In genomic region chr16:87431926-87432325, GRCh38 we compare ENCODE assay signal across 12 cellular contexts. TPM values are rescaled to one million over a fixed set of nuclear protein-coding genes. Genes with fewer than 3 reads are reported as not detected.
DNase-seq lines count a peak whose midpoint lies in the region; ATAC-seq and TF ChIP-seq lines count a peak whose summit lies in the region.
"Had no signal": no experiment of that assay in that cellular context is flagged by ENCODE, and none has a peak within 500 bp of the region (broad histone marks: within the 10 kb centered on the region; RNA-seq: fewer than 3 reads in every experiment).

No MANE protein-coding gene starts in this region.

- 41 to 56% (median 55%) methylated on average over 7 of the region's 7 CpGs for WGBS in heart left ventricle, 4 donors

- H3K27ac ChIP-seq in heart left ventricle (peak overlapping the region in 2 of 12 donors; percentile 26 to 29), left ventricle myocardium inferior (replicated peaks) (peak overlapping the region; percentile 3)
- H3K27ac ChIP-seq: ascending aorta, vagina had no signal

- peak; percentile 46 to 81 (median 66) for ATAC-seq in heart left ventricle
- ATAC-seq in GM18909 (IDR thresholded peaks at IDR 0.05; ENCODE audit: poor library complexity, unreplicated experiment) = no peak
- ATAC-seq in HG03280 (IDR thresholded peaks at IDR 0.05; ENCODE audit: unreplicated experiment) = no peak
- ATAC-seq: activated CD8-positive, alpha-beta memory T cell treated with anti-CD3 and anti-CD28 coated beads, Interleukin-2, amount 10 ng/mL, durations not matched to agents 7 days and 5 days; T-helper 17 cell had no signal

- H3K4me1 ChIP-seq in heart left ventricle = peaks cover 3 to 38% (median 23%) of the 10 kb centered on the region in 12 donors
- H3K4me1 ChIP-seq in left ventricle myocardium inferior = peaks cover 44% of the 10 kb centered on the region

- H3K9me3 ChIP-seq in heart left ventricle (no peaks in the 10 kb centered on the region), left ventricle myocardium inferior (replicated peaks) (no peaks in the 10 kb centered on the region)
- H3K9me3 ChIP-seq: ascending aorta, vagina had no signal

- H3K4me3 ChIP-seq in heart left ventricle (no peak overlapping the region), left ventricle myocardium inferior (no peak overlapping the region)
- H3K4me3 ChIP-seq: ascending aorta, vagina had no signal

- peak in 1 of 5 donors; percentile 65 for DNase-seq in heart left ventricle
- DNase-seq in cardiac septum (ENCODE audit: low spot score) = no peak
- peak; percentile 34 for DNase-seq in amniotic stem cell (lab: John Stamatoyannopoulos, UW)
- no peak for DNase-seq in left ventricle myocardium inferior
- no peak for DNase-seq in stimulated activated CD4-positive, alpha-beta T cell treated with anti-CD3 and anti-CD28 coated beads, Interleukin-12 subunit alpha, Interleukin-12 subunit beta, amount 100 ng/mL, for 4 hours
- DNase-seq in NCI-H2107 treated with DMSO at 0.1 percent for 48 hours (lab: John Stamatoyannopoulos, UW; ENCODE audit: unreplicated experiment) = no peak
- DNase-seq: activated CD8-positive, alpha-beta memory T cell treated with anti-CD3 and anti-CD28 coated beads, Interleukin-2, amount 10 ng/mL, durations not matched to agents 7 days and 5 days; T-helper 17 cell had no signal

- H3K27me3 ChIP-seq in heart left ventricle (no peaks in the 10 kb centered on the region), left ventricle myocardium inferior (ENCODE audit: low read depth) (no peaks in the 10 kb centered on the region)
- H3K27me3 ChIP-seq: ascending aorta, vagina had no signal

- TF ChIP-seq POLR2A in heart left ventricle (IDR thresholded peaks at IDR 0.05) = no peak

- TF ChIP-seq CTCF in heart left ventricle (IDR thresholded peaks at IDR 0.05) (no peak), left ventricle myocardium inferior (IDR thresholded peaks at IDR 0.05; ENCODE audit: borderline replicate concordance) (no peak)

- intact Hi-C loops in heart left ventricle (cut with DNase I) = loop anchor here in 2 of 10 donors (10.0 kb wide), 1 partner anchor 63 kb away; the partner anchor contains the start of gene ZCCHC14 (in 2 of the 2)
- intact Hi-C loops in cardiac septum (cut with DNase I) = no loop called here
- intact Hi-C loops in left ventricle myocardium inferior (cut with micrococcal nuclease) = no loop called here

- H3K36me3 ChIP-seq in heart left ventricle (peaks cover 0 to 42% (median 32%) of the 10 kb centered on the region in 9 donors), left ventricle myocardium inferior (peaks cover 22% of the 10 kb centered on the region)

RNA-seq across cellular contexts. Expression of gene MAP1LC3B, which starts 39.8 kb away (rescaled TPM):
- 100 to 1,000 TPM in 7 of 9 donors, 10 to 100 TPM in 2; 70.7 to 194 (median 116) TPM for total RNA-seq in heart left ventricle
- polyA plus RNA-seq in heart left ventricle = 100 to 1,000 TPM in 1 of 2 donors, 10 to 100 TPM in 1; 82.4 to 263 TPM
- total RNA-seq in cardiac septum = 113 TPM
- 131 TPM for total RNA-seq in left ventricle myocardium inferior

RNA-seq across cellular contexts. Expression of gene FBXO31, which starts 48.4 kb away (rescaled TPM):
- 100 to 1,000 TPM in 1 of 9 donors, 10 to 100 TPM in 8; 55.5 to 130 (median 71.9) TPM for total RNA-seq in heart left ventricle
- polyA plus RNA-seq in heart left ventricle = 10 to 100 TPM; 20.0 to 28.8 TPM
- total RNA-seq in cardiac septum = 73.9 TPM
- 74.5 TPM for total RNA-seq in left ventricle myocardium inferior

Comparison
In these comparisons a context has a peak if more than half of its experiments do, and no peak if none do; other contexts are left out.
1. ATAC-seq: peak in heart left ventricle (4 of 4); none in GM18909 (single experiment) and HG03280 (single experiment).